In genomic region chr16:81578636-81579413, GRCh38 we compare ENCODE assay signal across 16 cellular contexts.
DNase-seq lines count a peak whose midpoint lies in the region; ATAC-seq and TF ChIP-seq lines count a peak whose summit lies in the region.
"Had no signal": no experiment of that assay in that cellular context is flagged by ENCODE, and none has a peak within 500 bp of the region (broad histone marks: within the 10 kb centered on the region; RNA-seq: fewer than 3 reads in every experiment).

No MANE protein-coding gene starts in this region.

- no peaks in the 10 kb centered on the region for H3K27me3 ChIP-seq in BLaER1

- no peaks in the 10 kb centered on the region for H3K27me3 Mint-ChIP-seq in central memory CD8-positive, alpha-beta T cell
- no peaks in the 10 kb centered on the region for H3K27me3 Mint-ChIP-seq in memory B cell
- H3K27me3 Mint-ChIP-seq in natural killer cell treated with Interleukin-12 subunit alpha and Interleukin-12 subunit beta and Interleukin-15 and Interleukin-18, amount 100 ng/mL, for 72 hours, result no peaks in the 10 kb centered on the region
- H3K27me3 Mint-ChIP-seq: CD4-positive, alpha-beta T cell; IgD-negative memory B cell had no signal

- H3K36me3 ChIP-seq in BLaER1, result peaks cover 53% of the 10 kb centered on the region

- peaks cover 91% of the 10 kb centered on the region for H4K20me1 ChIP-seq in BLaER1

- TF ChIP-seq CTCF in GM10266 (IDR thresholded peaks at IDR 0.05; ENCODE audit: control insufficient read depth, insufficient read depth, low read depth, missing control alignments), result no peak

- H3K4me1 ChIP-seq in BLaER1, result peaks cover 11% of the 10 kb centered on the region; the same call in 1 of the 2 replicates

- no peak overlapping the region for H3K4me3 ChIP-seq in BLaER1
- H3K4me3 ChIP-seq: GM23338 had no signal

- no peak overlapping the region for H3K27ac ChIP-seq in BLaER1

- ATAC-seq in central memory CD8-positive, alpha-beta T cell (replicated peaks; ENCODE audit: extremely low read depth, poor library complexity, severe bottlenecking), result no peak
- no peak for ATAC-seq in memory B cell (ENCODE audit: low read depth)
- no peak for ATAC-seq in natural killer cell treated with Interleukin-12 subunit alpha and Interleukin-12 subunit beta and Interleukin-15 and Interleukin-18, amount 100 ng/mL, for 72 hours
- ATAC-seq: GM23338 had no signal

- H3K27ac Mint-ChIP-seq in central memory CD8-positive, alpha-beta T cell (ENCODE audit: low read depth), result peak overlapping the region; percentile 59
- H3K27ac Mint-ChIP-seq in memory B cell, result peak overlapping the region; percentile 25
- H3K27ac Mint-ChIP-seq in natural killer cell treated with Interleukin-12 subunit alpha and Interleukin-12 subunit beta and Interleukin-15 and Interleukin-18, amount 100 ng/mL, for 72 hours, result no peak overlapping the region
- H3K27ac Mint-ChIP-seq: CD4-positive, alpha-beta T cell; GM23338; IgD-negative memory B cell had no signal

- H3K36me3 Mint-ChIP-seq in central memory CD8-positive, alpha-beta T cell (ENCODE audit: insufficient read depth), result peaks cover 2% of the 10 kb centered on the region
- H3K36me3 Mint-ChIP-seq in memory B cell, result peaks cover 4% of the 10 kb centered on the region
- H3K36me3 Mint-ChIP-seq in natural killer cell treated with Interleukin-12 subunit alpha and Interleukin-12 subunit beta and Interleukin-15 and Interleukin-18, amount 100 ng/mL, for 72 hours, result no peaks in the 10 kb centered on the region

- peak overlapping the region; percentile 8; the same call in 1 of the 2 replicates for H3K4me2 ChIP-seq in BLaER1
- H3K4me2 ChIP-seq: GM23338 had no signal

- H3K9me3 ChIP-seq in BLaER1, result peaks cover 4% of the 10 kb centered on the region; the same call in 1 of the 2 replicates

- no peaks in the 10 kb centered on the region for H3K9me3 Mint-ChIP-seq in central memory CD8-positive, alpha-beta T cell
- no peaks in the 10 kb centered on the region for H3K9me3 Mint-ChIP-seq in memory B cell
- H3K9me3 Mint-ChIP-seq in natural killer cell treated with Interleukin-12 subunit alpha and Interleukin-12 subunit beta and Interleukin-15 and Interleukin-18, amount 100 ng/mL, for 72 hours, result no peaks in the 10 kb centered on the region
- H3K9me3 Mint-ChIP-seq: CD4-positive, alpha-beta T cell; GM23338; H9; IgD-negative memory B cell had no signal

- H3K4me3 Mint-ChIP-seq in central memory CD8-positive, alpha-beta T cell, result no peak overlapping the region
- H3K4me3 Mint-ChIP-seq in memory B cell, result no peak overlapping the region
- no peak overlapping the region for H3K4me3 Mint-ChIP-seq in natural killer cell treated with Interleukin-12 subunit alpha and Interleukin-12 subunit beta and Interleukin-15 and Interleukin-18, amount 100 ng/mL, for 72 hours
- H3K4me3 Mint-ChIP-seq: CD4-positive, alpha-beta T cell; GM23338; H9; IgD-negative memory B cell had no signal

- peak; percentile 28 for DNase-seq in NCI-H2171 treated with DMSO at 0.1 percent for 48 hours (lab: John Stamatoyannopoulos, UW)
- DNase-seq in central memory CD8-positive, alpha-beta T cell (ENCODE audit: low spot score in 2 of 2), result no peak
- no peak for DNase-seq in memory B cell (ENCODE audit: low spot score in 2 of 2)
- DNase-seq in NCI-H2227 treated with DMSO at 0.1 percent for 48 hours (lab: John Stamatoyannopoulos, UW), result no peak
- no peak for DNase-seq in GM19240 (ENCODE audit: insufficient read length, low spot score)
- DNase-seq in natural killer cell treated with Interleukin-12 subunit alpha and Interleukin-12 subunit beta and Interleukin-15 and Interleukin-18, amount 100 ng/mL, for 72 hours (ENCODE audit: low spot score), result no peak
- DNase-seq in GM10266 (ENCODE audit: extremely low spot score), result no peak
- DNase-seq: 8988T; C1 segment of cervical spinal cord; CD4-positive, alpha-beta T cell; DMS79 treated with DMSO at 0.1 percent for 48 hours; GDM1; H9 had no signal

- no peak overlapping the region for H3K9ac ChIP-seq in BLaER1

- H3K4me1 Mint-ChIP-seq in central memory CD8-positive, alpha-beta T cell, result peaks cover 10% of the 10 kb centered on the region
- peaks cover 8% of the 10 kb centered on the region for H3K4me1 Mint-ChIP-seq in memory B cell
- H3K4me1 Mint-ChIP-seq in natural killer cell treated with Interleukin-12 subunit alpha and Interleukin-12 subunit beta and Interleukin-15 and Interleukin-18, amount 100 ng/mL, for 72 hours (ENCODE audit: low read depth in 2 of 2), result peaks cover 7 to 12% of the 10 kb centered on the region in 2 donors

Comparison
In these comparisons a context has a peak if more than half of its experiments do, and no peak if none do; other contexts are left out.
1. H3K27ac Mint-ChIP-seq: peak in central memory CD8-positive, alpha-beta T cell (single experiment) and memory B cell (single experiment); none in natural killer cell treated with Interleukin-12 subunit alpha and Interleukin-12 subunit beta and Interleukin-15 and Interleukin-18, amount 100 ng/mL, for 72 hours (0 of 2).